In the genomic region with DNA sequence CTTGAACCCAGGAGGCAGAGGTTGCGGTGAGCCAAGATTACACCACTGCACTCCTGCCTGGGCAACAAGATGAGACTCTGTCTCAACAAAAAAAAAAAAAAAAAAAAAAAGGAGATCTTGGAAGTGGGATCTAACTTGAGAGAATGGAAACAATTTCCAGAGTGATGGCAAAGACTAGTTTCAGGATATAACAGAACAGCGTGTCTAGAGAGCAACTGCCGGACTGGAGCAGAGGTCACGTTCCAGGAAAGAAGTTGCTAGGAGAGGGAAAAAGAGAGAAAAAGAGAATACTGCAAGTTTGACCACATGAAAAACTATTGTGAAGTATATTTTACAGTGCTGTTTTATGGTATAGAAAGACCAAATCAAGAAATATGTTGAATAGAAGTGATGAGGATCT, we compare ENCODE assay signal across 1 cellular context.
TF ChIP-seq lines count a peak whose summit lies in the region.

No MANE protein-coding gene starts in this region.

TF ChIP-seq in HepG2, 621 proteins besides CTCF, POLR2A, EP300 and RAD21:
- TF ChIP-seq, protein P1, sequence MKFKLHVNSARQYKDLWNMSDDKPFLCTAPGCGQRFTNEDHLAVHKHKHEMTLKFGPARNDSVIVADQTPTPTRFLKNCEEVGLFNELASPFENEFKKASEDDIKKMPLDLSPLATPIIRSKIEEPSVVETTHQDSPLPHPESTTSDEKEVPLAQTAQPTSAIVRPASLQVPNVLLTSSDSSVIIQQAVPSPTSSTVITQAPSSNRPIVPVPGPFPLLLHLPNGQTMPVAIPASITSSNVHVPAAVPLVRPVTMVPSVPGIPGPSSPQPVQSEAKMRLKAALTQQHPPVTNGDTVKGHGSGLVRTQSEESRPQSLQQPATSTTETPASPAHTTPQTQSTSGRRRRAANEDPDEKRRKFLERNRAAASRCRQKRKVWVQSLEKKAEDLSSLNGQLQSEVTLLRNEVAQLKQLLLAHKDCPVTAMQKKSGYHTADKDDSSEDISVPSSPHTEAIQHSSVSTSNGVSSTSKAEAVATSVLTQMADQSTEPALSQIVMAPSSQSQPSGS (CRISPR knock-in tag; IDR thresholded peaks at IDR 0.05): no peak
- no peak for TF ChIP-seq TBX2 (CRISPR knock-in tag; IDR thresholded peaks at IDR 0.05; ENCODE audit: borderline replicate concordance)
- TF ChIP-seq ZNF276 (CRISPR knock-in tag; IDR thresholded peaks at IDR 0.05; ENCODE audit: low read depth): no peak
- no peak for TF ChIP-seq CAMTA2 (CRISPR knock-in tag; IDR thresholded peaks at IDR 0.05; ENCODE audit: borderline replicate concordance)
- TF ChIP-seq, protein P2, sequence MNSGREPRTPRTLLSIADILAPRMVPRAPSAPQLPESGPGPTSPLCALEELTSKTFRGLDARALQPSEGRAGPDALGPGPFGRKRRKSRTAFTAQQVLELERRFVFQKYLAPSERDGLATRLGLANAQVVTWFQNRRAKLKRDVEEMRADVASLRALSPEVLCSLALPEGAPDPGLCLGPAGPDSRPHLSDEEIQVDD (CRISPR knock-in tag; IDR thresholded peaks at IDR 0.05; ENCODE audit: borderline replicate concordance): no peak
- no peak for TF ChIP-seq ZNF660 (CRISPR knock-in tag; IDR thresholded peaks at IDR 0.05; ENCODE audit: borderline replicate concordance, low read depth)
- TF ChIP-seq NFKBIZ (CRISPR knock-in tag; IDR thresholded peaks at IDR 0.05): no peak
- no peak for TF ChIP-seq ZBTB7A (CRISPR knock-in tag; IDR thresholded peaks at IDR 0.05)
- TF ChIP-seq ZSCAN30 (CRISPR knock-in tag; IDR thresholded peaks at IDR 0.05): no peak
- no peak for TF ChIP-seq FOXA1 (IDR thresholded peaks at IDR 0.05)
- TF ChIP-seq FOXA1 (CRISPR knock-in tag; IDR thresholded peaks at IDR 0.05): no peak
- no peak for TF ChIP-seq GATA4 (IDR thresholded peaks at IDR 0.05; ENCODE audit: borderline replicate concordance, low read depth)
- TF ChIP-seq ZNF33A (CRISPR knock-in tag; IDR thresholded peaks at IDR 0.05; ENCODE audit: borderline replicate concordance): no peak
- TF ChIP-seq GABPA (IDR thresholded peaks at IDR 0.05; ENCODE audit: low read depth, low read length): no peak
- no peak for TF ChIP-seq GABPA (CRISPR knock-in tag; IDR thresholded peaks at IDR 0.05; ENCODE audit: low read depth)
- TF ChIP-seq, protein P3, sequence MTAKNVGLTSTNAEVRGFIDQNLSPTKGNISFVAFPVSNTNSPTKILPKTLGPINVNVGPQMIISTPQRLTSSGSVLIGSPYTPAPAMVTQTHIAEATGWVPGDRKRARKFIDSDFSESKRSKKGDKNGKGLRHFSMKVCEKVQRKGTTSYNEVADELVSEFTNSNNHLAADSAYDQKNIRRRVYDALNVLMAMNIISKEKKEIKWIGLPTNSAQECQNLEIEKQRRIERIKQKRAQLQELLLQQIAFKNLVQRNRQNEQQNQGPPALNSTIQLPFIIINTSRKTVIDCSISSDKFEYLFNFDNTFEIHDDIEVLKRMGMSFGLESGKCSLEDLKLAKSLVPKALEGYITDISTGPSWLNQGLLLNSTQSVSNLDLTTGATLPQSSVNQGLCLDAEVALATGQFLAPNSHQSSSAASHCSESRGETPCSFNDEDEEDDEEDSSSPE (CRISPR knock-in tag; IDR thresholded peaks at IDR 0.05): no peak
- no peak for TF ChIP-seq MAZ (IDR thresholded peaks at IDR 0.05; ENCODE audit: borderline replicate concordance, low read depth, low read length)
- no peak for TF ChIP-seq MAZ (CRISPR knock-in tag; IDR thresholded peaks at IDR 0.05; ENCODE audit: low read depth)
- no peak for TF ChIP-seq ATF7 (IDR thresholded peaks at IDR 0.05)
- TF ChIP-seq ATF7 (CRISPR knock-in tag; IDR thresholded peaks at IDR 0.05): no peak
- TF ChIP-seq, protein P4, sequence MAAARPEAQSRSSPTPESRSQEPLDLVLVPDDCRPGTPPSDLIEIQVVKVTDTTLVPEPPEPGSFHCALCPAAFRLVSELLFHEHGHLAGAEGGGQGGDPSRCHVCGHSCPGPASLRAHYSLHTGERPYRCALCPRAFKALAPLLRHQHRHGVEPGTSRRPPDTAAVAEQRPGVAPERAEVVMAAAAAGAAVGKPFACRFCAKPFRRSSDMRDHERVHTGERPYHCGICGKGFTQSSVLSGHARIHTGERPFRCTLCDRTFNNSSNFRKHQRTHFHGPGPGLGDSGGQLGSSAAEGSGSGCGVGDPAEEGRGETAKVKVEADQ (CRISPR knock-in tag; IDR thresholded peaks at IDR 0.05; ENCODE audit: borderline replicate concordance): no peak
- TF ChIP-seq, protein P5, sequence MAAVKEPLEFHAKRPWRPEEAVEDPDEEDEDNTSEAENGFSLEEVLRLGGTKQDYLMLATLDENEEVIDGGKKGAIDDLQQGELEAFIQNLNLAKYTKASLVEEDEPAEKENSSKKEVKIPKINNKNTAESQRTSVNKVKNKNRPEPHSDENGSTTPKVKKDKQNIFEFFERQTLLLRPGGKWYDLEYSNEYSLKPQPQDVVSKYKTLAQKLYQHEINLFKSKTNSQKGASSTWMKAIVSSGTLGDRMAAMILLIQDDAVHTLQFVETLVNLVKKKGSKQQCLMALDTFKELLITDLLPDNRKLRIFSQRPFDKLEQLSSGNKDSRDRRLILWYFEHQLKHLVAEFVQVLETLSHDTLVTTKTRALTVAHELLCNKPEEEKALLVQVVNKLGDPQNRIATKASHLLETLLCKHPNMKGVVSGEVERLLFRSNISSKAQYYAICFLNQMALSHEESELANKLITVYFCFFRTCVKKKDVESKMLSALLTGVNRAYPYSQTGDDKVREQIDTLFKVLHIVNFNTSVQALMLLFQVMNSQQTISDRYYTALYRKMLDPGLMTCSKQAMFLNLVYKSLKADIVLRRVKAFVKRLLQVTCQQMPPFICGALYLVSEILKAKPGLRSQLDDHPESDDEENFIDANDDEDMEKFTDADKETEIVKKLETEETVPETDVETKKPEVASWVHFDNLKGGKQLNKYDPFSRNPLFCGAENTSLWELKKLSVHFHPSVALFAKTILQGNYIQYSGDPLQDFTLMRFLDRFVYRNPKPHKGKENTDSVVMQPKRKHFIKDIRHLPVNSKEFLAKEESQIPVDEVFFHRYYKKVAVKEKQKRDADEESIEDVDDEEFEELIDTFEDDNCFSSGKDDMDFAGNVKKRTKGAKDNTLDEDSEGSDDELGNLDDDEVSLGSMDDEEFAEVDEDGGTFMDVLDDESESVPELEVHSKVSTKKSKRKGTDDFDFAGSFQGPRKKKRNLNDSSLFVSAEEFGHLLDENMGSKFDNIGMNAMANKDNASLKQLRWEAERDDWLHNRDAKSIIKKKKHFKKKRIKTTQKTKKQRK (IDR thresholded peaks at IDR 0.05; ENCODE audit: low read length): no peak
- TF ChIP-seq NPAS2 (CRISPR knock-in tag; IDR thresholded peaks at IDR 0.05; ENCODE audit: borderline replicate concordance): no peak
TF ChIP-seq in HepG2: peak in this region for 0.
